Comparison of ENCODE assay signal across 17 cellular contexts in genomic region chr4:171266666-171267065, GRCh38.
"Had no signal": no experiment of that assay in that cellular context is flagged by ENCODE, and none has a peak within 500 bp of the region (broad histone marks: within the 10 kb centered on the region; RNA-seq: fewer than 3 reads in every experiment).

No MANE protein-coding gene starts in this region.

- H2AFZ ChIP-seq: parathyroid adenoma had no signal

- H3K27ac Mint-ChIP-seq: activated CD4-positive, alpha-beta memory T cell treated with anti-CD3 and anti-CD28 coated beads, Interleukin-2, amount 10 ng/mL, durations not matched to agents 7 days and 5 days; activated naive CD8-positive, alpha-beta T cell; activated T-cell treated with anti-CD3 and anti-CD28 coated beads, Interleukin-2, amount 50 U/mL, for 24 hours; memory B cell; naive thymus-derived CD4-positive, alpha-beta T cell; stimulated activated effector memory CD8-positive, alpha-beta T cell treated with anti-CD3 and anti-CD28 coated beads, Interleukin-12 subunit alpha, Interleukin-12 subunit beta, amount 100 ng/mL, for 72 hours; WTC11 had no signal

- H3K9me3 Mint-ChIP-seq: WTC11 had no signal

- H3K4me3 Mint-ChIP-seq: activated CD4-positive, alpha-beta memory T cell treated with anti-CD3 and anti-CD28 coated beads, Interleukin-2, amount 10 ng/mL, durations not matched to agents 7 days and 5 days; activated naive CD8-positive, alpha-beta T cell; activated T-cell treated with anti-CD3 and anti-CD28 coated beads, Interleukin-2, amount 50 U/mL, for 24 hours; memory B cell; naive thymus-derived CD4-positive, alpha-beta T cell; stimulated activated effector memory CD8-positive, alpha-beta T cell treated with anti-CD3 and anti-CD28 coated beads, Interleukin-12 subunit alpha, Interleukin-12 subunit beta, amount 100 ng/mL, for 72 hours; WTC11 had no signal

- H3K27me3 Mint-ChIP-seq: activated CD4-positive, alpha-beta memory T cell treated with anti-CD3 and anti-CD28 coated beads, Interleukin-2, amount 10 ng/mL, durations not matched to agents 7 days and 5 days; activated naive CD8-positive, alpha-beta T cell; activated T-cell treated with anti-CD3 and anti-CD28 coated beads, Interleukin-2, amount 50 U/mL, for 24 hours; naive thymus-derived CD4-positive, alpha-beta T cell had no signal

- H3K9ac ChIP-seq: parathyroid adenoma had no signal

- H3K4me1 ChIP-seq: colonic mucosa, parathyroid adenoma had no signal

- H3K79me2 ChIP-seq: parathyroid adenoma had no signal

- H3K27ac ChIP-seq: colonic mucosa, neutrophil, parathyroid adenoma had no signal

- H3K4me3 ChIP-seq: colonic mucosa, mucosa of descending colon had no signal

- DNase-seq: activated CD4-positive, alpha-beta memory T cell treated with anti-CD3 and anti-CD28 coated beads, Interleukin-2, amount 10 ng/mL, durations not matched to agents 7 days and 5 days; activated CD4-positive, alpha-beta T cell treated with anti-CD3 and anti-CD28 coated beads for 4 hours; activated effector memory CD4-positive, alpha-beta T cell treated with anti-CD3 and anti-CD28 coated beads, Interleukin-2, amount 50 U/mL, for 16 hours; activated T-cell treated with anti-CD3 and anti-CD28 coated beads, Interleukin-2, amount 50 U/mL, for 24 hours; amniotic stem cell; central memory CD4-positive, alpha-beta T cell; colonic mucosa; hypothalamus; left ventricle myocardium superior; mucosa of descending colon; naive thymus-derived CD4-positive, alpha-beta T cell had no signal

- H3K36me3 ChIP-seq: colonic mucosa, neutrophil had no signal

- H3K36me3 Mint-ChIP-seq: activated naive CD8-positive, alpha-beta T cell; memory B cell; naive thymus-derived CD4-positive, alpha-beta T cell; stimulated activated effector memory CD8-positive, alpha-beta T cell treated with anti-CD3 and anti-CD28 coated beads, Interleukin-12 subunit alpha, Interleukin-12 subunit beta, amount 100 ng/mL, for 72 hours; WTC11 had no signal

- H3K4me1 Mint-ChIP-seq: activated CD4-positive, alpha-beta memory T cell treated with anti-CD3 and anti-CD28 coated beads, Interleukin-2, amount 10 ng/mL, durations not matched to agents 7 days and 5 days; memory B cell; stimulated activated effector memory CD8-positive, alpha-beta T cell treated with anti-CD3 and anti-CD28 coated beads, Interleukin-12 subunit alpha, Interleukin-12 subunit beta, amount 100 ng/mL, for 72 hours had no signal

- H3K27me3 ChIP-seq: colonic mucosa, neutrophil had no signal

- H3K9me3 ChIP-seq: colonic mucosa, neutrophil had no signal
